8 cellular contexts compared by ENCODE assay signal in genomic region chr22:42074153-42074750, GRCh38. TPM values are rescaled to one million over a fixed set of nuclear protein-coding genes. Genes with fewer than 3 reads are reported as not detected.
A peak's percentile ranks its signal among the peaks of the same experiment; 100 is the strongest.
DNase-seq lines count a peak whose midpoint lies in the region; ATAC-seq, FAIRE-seq and TF ChIP-seq lines count a peak whose summit lies in the region.

TSS of gene PHETA2 (plus strand) at chr22:42074248. CDS start at chr22:42077294, 3,046 bp downstream.

- no peaks in the 10 kb centered on the region for H3K36me3 ChIP-seq in RWPE2 (ENCODE audit: low read depth)
- H3K36me3 ChIP-seq in keratinocyte (ENCODE audit: control insufficient read depth in 2 of 2, extremely low read depth in 1 of 2, insufficient read depth in 2 of 2, low read length in 2 of 2) = peaks cover 0 to 2% of the 10 kb centered on the region in 2 experiments

- peak within 1 kb of the TSS; percentile 66 for H3K4me2 ChIP-seq in keratinocyte (ENCODE audit: control insufficient read depth, extremely low read depth, insufficient read depth, low read depth, low read length)

- no peaks in the 10 kb centered on the region for H3K9me3 ChIP-seq in RWPE2 (ENCODE audit: severe bottlenecking)
- H3K9me3 ChIP-seq in keratinocyte (ENCODE audit: control insufficient read depth, low read depth, low read length) = peaks cover 3% of the 10 kb centered on the region

- H3K4me3 ChIP-seq in RWPE2 (ENCODE audit: severe bottlenecking) (peak within 1 kb of the TSS; percentile 36), keratinocyte (ENCODE audit: control insufficient read depth in 2 of 3, extremely low read depth in 1 of 3, insufficient read depth in 2 of 3, low read depth in 1 of 3, low read length in 3 of 3) (peak within 1 kb of the TSS; percentile 35 to 54 (median 44))

- peak; percentile 33 for DNase-seq in COLO668 (lab: John Stamatoyannopoulos, UW; ENCODE audit: unreplicated experiment)
- no peak for DNase-seq in RWPE2 (ENCODE audit: low spot score)
- DNase-seq in keratinocyte (ENCODE audit: low read depth, low spot score) = no peak
- DNase-seq in stimulated activated CD4-positive, alpha-beta T cell treated with anti-CD3 and anti-CD28 coated beads, Interleukin-4, amount 100 ng/mL, for 24 hours = peak; percentile 57
- DNase-seq in DMS 273 (lab: John Stamatoyannopoulos, UW; ENCODE audit: unreplicated experiment) = no peak
- no peak for DNase-seq in RCC 7860 (ENCODE audit: low spot score)
- no peak for DNase-seq in D721Med (ENCODE audit: insufficient read length, low spot score)

- H3K27ac Mint-ChIP-seq in brain = peak within 1 kb of the TSS; percentile 10 to 99 (median 78)

- peaks cover 58% of the 10 kb centered on the region for H3K4me1 Mint-ChIP-seq in brain

- H3K4me1 ChIP-seq in RWPE2 (ENCODE audit: insufficient read depth, poor library complexity, severe bottlenecking) = peaks cover 5% of the 10 kb centered on the region
- peaks cover 23% of the 10 kb centered on the region for H3K4me1 ChIP-seq in keratinocyte (ENCODE audit: control insufficient read depth, extremely low read depth, insufficient read depth, low read length)

- dilution Hi-C loops in keratinocyte (cut with MboI; ENCODE audit: extremely low pct_ligation_motif_present, low sequenced_read_pairs) = no loop called here

- H3K4me3 Mint-ChIP-seq in brain = peak within 1 kb of the TSS in 4 of 5 experiments; percentile 10 to 68 (median 53)

- H3K9me3 Mint-ChIP-seq in brain = peaks cover 0 to 4% (median 0%) of the 10 kb centered on the region in 5 experiments

- H3K27me3 Mint-ChIP-seq in brain = no peaks in the 10 kb centered on the region

- peaks cover 3% of the 10 kb centered on the region for H3K79me2 ChIP-seq in keratinocyte (ENCODE audit: control insufficient read depth, insufficient read depth, low read length)

- H3K27ac ChIP-seq in RWPE2 (ENCODE audit: poor library complexity, severe bottlenecking) = peak within 1 kb of the TSS; percentile 9
- peak within 1 kb of the TSS; percentile 43 for H3K27ac ChIP-seq in keratinocyte (ENCODE audit: control insufficient read depth, insufficient read depth, low read length)

- no peaks in the 10 kb centered on the region for H3K36me3 Mint-ChIP-seq in brain

- no peaks in the 10 kb centered on the region for H4K20me1 ChIP-seq in keratinocyte (ENCODE audit: control insufficient read depth, extremely low read depth, insufficient read depth, low read length)

- ATAC-seq in RWPE2 (ENCODE audit: low read depth) = no peak

- H2AFZ ChIP-seq in keratinocyte (ENCODE audit: control insufficient read depth, low read length) = peak within 1 kb of the TSS; percentile 82

- TF ChIP-seq CTCF in RWPE2 (IDR thresholded peaks at IDR 0.05; ENCODE audit: poor library complexity, severe bottlenecking) (peak; percentile 33), brain (conservative IDR thresholded peaks at IDR 0.05) (no peak), keratinocyte (optimal IDR thresholded peaks at IDR 0.05 in 1 of 3, IDR thresholded peaks at IDR 0.05 in 1 of 3, conservative IDR thresholded peaks at IDR 0.05 in 1 of 3; ENCODE audit: extremely low read depth in 1 of 3, insufficient read depth in 2 of 3, low read length in 3 of 3) (peak; percentile 7 to 28 (median 20)), D721Med (IDR thresholded peaks at IDR 0.05; ENCODE audit: insufficient read depth, missing control alignments) (no peak)

- H3K9ac ChIP-seq in keratinocyte (ENCODE audit: control insufficient read depth, extremely low read depth, insufficient read depth, low read length) = peak within 1 kb of the TSS; percentile 72

- no peak for FAIRE-seq in keratinocyte (lab: Jason Lieb, UNC)
- FAIRE-seq in RCC 7860 (lab: Jason Lieb, UNC) = no peak
- no peak for FAIRE-seq in D721Med (lab: Jason Lieb, UNC)

- H3K9me1 ChIP-seq in keratinocyte (ENCODE audit: control insufficient read depth, extremely low read depth, insufficient read depth, low read length) = no peaks in the 10 kb centered on the region

- no peaks in the 10 kb centered on the region for H3K27me3 ChIP-seq in RWPE2 (ENCODE audit: insufficient read depth, poor library complexity, severe bottlenecking)
- H3K27me3 ChIP-seq in keratinocyte (ENCODE audit: control insufficient read depth, extremely low read depth, insufficient read depth, low read length) = no peaks in the 10 kb centered on the region

RNA-seq across cellular contexts. Expression of gene PHETA2, which starts in this region (rescaled TPM):
- polyA plus RNA-seq in brain (ENCODE audit: insufficient read depth, low read depth, low replicate concordance) = 7.3 TPM
- 0.80 to 2.2 TPM (median 1.4 TPM) in 3 replicates for polyA plus RNA-seq in keratinocyte
- polyA plus RNA-seq in keratinocyte (2011; ENCODE audit: low read depth) = 0.19 TPM
- 0.55 and 0.96 TPM in 2 replicates for polyA plus RNA-seq in keratinocyte (2011; cell fraction: cytosol; rRNA removed)
- 1.4 and 2.1 TPM in 2 replicates for polyA plus RNA-seq in keratinocyte (2011; cell fraction: nucleus; rRNA removed)
- 1.2 and 1.6 TPM in 2 replicates for polyA plus RNA-seq in keratinocyte (2012; ENCODE audit: low replicate concordance)
- 0.42 to 1.7 TPM (median 0.49 TPM) in 3 replicates for polyA minus RNA-seq in keratinocyte
- 1.2 TPM for polyA minus RNA-seq in keratinocyte (2011; cell fraction: cytosol; rRNA and poly(A)+ RNA removed)
- 0.47 and 0.63 TPM in 2 replicates for polyA minus RNA-seq in keratinocyte (2011; cell fraction: nucleus; rRNA and poly(A)+ RNA removed)

Comparison
In these comparisons a context has a peak if more than half of its experiments do, and no peak if none do; other contexts are left out.
1. DNase-seq: peak in COLO668 (single experiment) and stimulated activated CD4-positive, alpha-beta T cell treated with anti-CD3 and anti-CD28 coated beads, Interleukin-4, amount 100 ng/mL, for 24 hours (single experiment); none in RWPE2 (single experiment), keratinocyte (single experiment), DMS 273 (single experiment), RCC 7860 (single experiment) and D721Med (single experiment).
2. CTCF ChIP-seq: peak in RWPE2 (single experiment) and keratinocyte (3 of 3); none in brain (0 of 2) and D721Med (single experiment).